In genomic region chr5:10760976-10761841, GRCh38 we compare ENCODE assay signal across 8 cellular contexts. TPM values are rescaled to one million over a fixed set of nuclear protein-coding genes. Genes with fewer than 3 reads are reported as not detected.
DNase-seq lines count a peak whose midpoint lies in the region; ATAC-seq and TF ChIP-seq lines count a peak whose summit lies in the region.

Gene DAP (minus strand): TSS chr5:10761234. CDS start chr5:10761068, 166 bp downstream.

- ATAC-seq in GM23338, result peak; percentile 72
- peak; percentile 90 for ATAC-seq in stimulated activated naive CD8-positive, alpha-beta T cell treated with anti-CD3 and anti-CD28 coated beads, Interleukin-15, amount 100 ng/mL, for 72 hours

- peaks cover 35% of the 10 kb centered on the region for H3K79me2 ChIP-seq in GM23338 (replicated peaks; ENCODE audit: insufficient read depth)

- no peak for TF ChIP-seq CTCF in GM23338 (conservative IDR thresholded peaks at IDR 0.05; ENCODE audit: low read depth in 2 of 2)
- TF ChIP-seq CTCF in nephron progenitor cell (IDR thresholded peaks at IDR 0.05), result no peak

- H3F3A ChIP-seq in GM23338 (replicated peaks; ENCODE audit: low read depth), result 0 out of 2 replicates have a peak, but pooled peaks cover 3% of the 10 kb centered on the region

- H3K27me3 Mint-ChIP-seq in GM23338 (ENCODE audit: insufficient read depth, low read depth, poor library complexity) (peaks cover 16% of the 10 kb centered on the region), nephron progenitor cell (ENCODE audit: low read depth, poor library complexity) (peaks cover 16% of the 10 kb centered on the region)
- no peaks in the 10 kb centered on the region for H3K27me3 Mint-ChIP-seq in stimulated activated naive CD8-positive, alpha-beta T cell treated with anti-CD3 and anti-CD28 coated beads, Interleukin-15, amount 100 ng/mL, for 72 hours

- H3K4me3 ChIP-seq in GM23338, result peak within 1 kb of the TSS; percentile 90

- no peaks in the 10 kb centered on the region for H3K36me3 ChIP-seq in GM23338 (ENCODE audit: insufficient read depth)

- H3K9me3 Mint-ChIP-seq in GM23338, result no peaks in the 10 kb centered on the region
- H3K9me3 Mint-ChIP-seq in nephron progenitor cell, result no peaks in the 10 kb centered on the region
- no peaks in the 10 kb centered on the region for H3K9me3 Mint-ChIP-seq in stimulated activated naive CD8-positive, alpha-beta T cell treated with anti-CD3 and anti-CD28 coated beads, Interleukin-15, amount 100 ng/mL, for 72 hours

- peaks cover 9% of the 10 kb centered on the region for H4K20me1 ChIP-seq in GM23338 (replicated peaks; ENCODE audit: insufficient read depth)

- peak within 1 kb of the TSS; percentile 90 for H3K27ac Mint-ChIP-seq in GM23338
- H3K27ac Mint-ChIP-seq in nephron progenitor cell, result peak within 1 kb of the TSS; percentile 98
- H3K27ac Mint-ChIP-seq in stimulated activated naive CD8-positive, alpha-beta T cell treated with anti-CD3 and anti-CD28 coated beads, Interleukin-15, amount 100 ng/mL, for 72 hours, result peak within 1 kb of the TSS; percentile 90 to 92

- H3K27ac ChIP-seq in GM23338 (ENCODE audit: low read depth), result peak within 1 kb of the TSS; percentile 86; the same call in 1 of the 2 replicates

- no peaks in the 10 kb centered on the region for H3K9me2 ChIP-seq in GM23338 (ENCODE audit: insufficient read depth)

- H3K36me3 Mint-ChIP-seq in GM23338 (ENCODE audit: low read depth) (no peaks in the 10 kb centered on the region), nephron progenitor cell (ENCODE audit: low read depth) (peaks cover 26% of the 10 kb centered on the region)

- peak; percentile 86 for DNase-seq in EH (ENCODE audit: low read depth)
- DNase-seq in GM23338 (ENCODE audit: low spot score), result peak; percentile 87
- peak; percentile 84 to 85 for DNase-seq in Kasumi-1 (lab: John Stamatoyannopoulos, UW)
- DNase-seq in activated effector memory CD4-positive, alpha-beta T cell treated with anti-CD3 and anti-CD28 coated beads, Interleukin-2, amount 50 U/mL, for 16 hours, result peak; percentile 96
- peak; percentile 80 for DNase-seq in fibroblast of the conjunctiva (ENCODE audit: low read depth)
- DNase-seq in nephron progenitor cell, result peak; percentile 92
- DNase-seq in stimulated activated naive CD8-positive, alpha-beta T cell treated with anti-CD3 and anti-CD28 coated beads, Interleukin-15, amount 100 ng/mL, for 72 hours, result peak; percentile 86

- peak within 1 kb of the TSS; percentile 97 for H3K4me2 ChIP-seq in GM23338

- H2AFZ ChIP-seq in GM23338, result peak within 1 kb of the TSS; percentile 85

- peaks cover 3% of the 10 kb centered on the region; the same call in 1 of the 2 replicates for H3K27me3 ChIP-seq in GM23338 (ENCODE audit: insufficient read depth)

- peak within 1 kb of the TSS; percentile 89 for H3K4me3 Mint-ChIP-seq in GM23338
- peak within 1 kb of the TSS; percentile 94 for H3K4me3 Mint-ChIP-seq in nephron progenitor cell
- H3K4me3 Mint-ChIP-seq in stimulated activated naive CD8-positive, alpha-beta T cell treated with anti-CD3 and anti-CD28 coated beads, Interleukin-15, amount 100 ng/mL, for 72 hours, result peak within 1 kb of the TSS; percentile 87 to 89

- H3K4me1 Mint-ChIP-seq in GM23338 (peaks cover 27% of the 10 kb centered on the region), nephron progenitor cell (peaks cover 61% of the 10 kb centered on the region)
- peaks cover 63% of the 10 kb centered on the region for H3K4me1 Mint-ChIP-seq in stimulated activated naive CD8-positive, alpha-beta T cell treated with anti-CD3 and anti-CD28 coated beads, Interleukin-15, amount 100 ng/mL, for 72 hours

- H3K4me1 ChIP-seq in GM23338 (ENCODE audit: insufficient read depth), result peaks cover 19% of the 10 kb centered on the region; the same call in 1 of the 2 replicates

- TF ChIP-seq POLR2A in Raji (IDR thresholded peaks at IDR 0.05; ENCODE audit: insufficient read depth, low read depth, low read length), result peak; percentile 79

TF ChIP-seq in GM23338, 12 proteins besides CTCF, POLR2A, EP300 and RAD21:
- TF ChIP-seq EZH2 (IDR thresholded peaks at IDR 0.05; ENCODE audit: low read depth, unreplicated experiment) (no peak), CREB1 (CRISPR knock-in tag; IDR thresholded peaks at IDR 0.05; ENCODE audit: low read depth) (peak; percentile 87), POLR2AphosphoS5 (IDR thresholded peaks at IDR 0.05; ENCODE audit: low read depth) (peak; percentile 28; the same call in 1 of the 2 replicates), NANOG (IDR thresholded peaks at IDR 0.05; ENCODE audit: borderline replicate concordance) (no peak), ZNF462 (CRISPR knock-in tag; IDR thresholded peaks at IDR 0.05) (no peak), EZH2phosphoT487 (IDR thresholded peaks at IDR 0.05; ENCODE audit: unreplicated experiment) (no peak)

RNA-seq across cellular contexts. Expression of gene DAP, which starts in this region (rescaled TPM):
- total RNA-seq in GM23338 (2014; rRNA removed; shearing (Covaris generic)), result 32.7 and 35.7 TPM in 2 replicates
- 31.5 and 37.6 TPM in 2 replicates for polyA plus RNA-seq in GM23338 (2016; fragmentation: Nextera tagmentation; extraction: Ambion mirVana)

Comparison
In these comparisons a context has a peak if more than half of its experiments do, and no peak if none do; other contexts are left out.
1. Peak in every context shown above with its lines: DNase-seq, ATAC-seq, H3K4me3 ChIP-seq and H3K27ac ChIP-seq.